ENCODE assay signal across 11 cellular contexts in genomic region chr19:38974599-38975213, GRCh38. TPM values are rescaled to one million over a fixed set of nuclear protein-coding genes. Genes with fewer than 3 reads are reported as not detected.
A peak's percentile ranks its signal among the peaks of the same experiment; 100 is the strongest.
DNase-seq lines count a peak whose midpoint lies in the region; ATAC-seq and TF ChIP-seq lines count a peak whose summit lies in the region.
"Had no signal": no experiment of that assay in that cellular context is flagged by ENCODE, and none has a peak within 500 bp of the region (broad histone marks: within the 10 kb centered on the region; RNA-seq: fewer than 3 reads in every experiment).

No MANE protein-coding gene starts in this region.

- H3K36me3 ChIP-seq in GM23248 (ENCODE audit: low read depth) (no peaks in the 10 kb centered on the region), adrenal gland (replicated peaks in 1 of 2) (no peaks in the 10 kb centered on the region), iPS DF 6.9 (ENCODE audit: control insufficient read depth, insufficient read depth, low read length) (no peaks in the 10 kb centered on the region)

- 1 to 2% methylated on average over 19 of the region's 19 CpGs for WGBS in GM23248 (ENCODE audit: low coverage in 1 of 2, low lambda C conversion rate in 2 of 2, missing lambda C conversion rate in 2 of 2), 2 experiments
- WGBS in adrenal gland, 4 donors = 31 to 32% (median 31%) methylated on average over 18 to 19 of the region's 19 CpGs
- no CpG with 5 or more reads among the region's 19 CpGs for WGBS in iPS DF 6.9 (ENCODE audit: insufficient coverage, insufficient read length)

- peak overlapping the region; percentile 98 for H3K4me2 ChIP-seq in GM23248 (ENCODE audit: unreplicated experiment)

- peaks cover 20% of the 10 kb centered on the region for H3F3A ChIP-seq in GM23248 (ENCODE audit: insufficient read depth)

- in situ Hi-C loops in GM23248 (cut with MboI) = no loop called here

- TF ChIP-seq CTCF in adrenal gland (IDR thresholded peaks at IDR 0.05) = no peak

- H3K4me1 ChIP-seq in GM23248 (ENCODE audit: insufficient read depth) = peaks cover 6% of the 10 kb centered on the region; the same call in 1 of the 2 replicates
- H3K4me1 ChIP-seq in adrenal gland (replicated peaks in 1 of 2) = peaks cover 0 to 21% of the 10 kb centered on the region in 2 donors
- no peaks in the 10 kb centered on the region for H3K4me1 ChIP-seq in iPS DF 6.9 (ENCODE audit: control insufficient read depth, insufficient read depth, low read length)

- peaks cover 40% of the 10 kb centered on the region for H3K79me2 ChIP-seq in GM23248 (ENCODE audit: insufficient read depth)

- no peak for ATAC-seq in GM21825 (IDR thresholded peaks at IDR 0.05; ENCODE audit: unreplicated experiment)
- ATAC-seq: PC-3 had no signal

- peak overlapping the region; percentile 85 for H3K27ac ChIP-seq in GM23248
- peak overlapping the region in 4 of 5 donors; percentile 4 to 81 (median 46) for H3K27ac ChIP-seq in adrenal gland
- H3K27ac ChIP-seq in iPS DF 6.9 (ENCODE audit: low read length) = no peak overlapping the region

- peak overlapping the region; percentile 86 for H2AFZ ChIP-seq in GM23248

- H3K4me3 ChIP-seq in GM23248 (peak overlapping the region; percentile 79), adrenal gland (peak overlapping the region in 1 of 4 donors; percentile 67), iPS DF 6.9 (ENCODE audit: low read length) (peak overlapping the region; percentile 88; the same call in 1 of the 2 replicates), skeletal muscle cell (ENCODE audit: low read depth, low read length) (peak overlapping the region; percentile 66)

- DNase-seq in GM23248 (peak; percentile 56), adrenal gland (no peak), iPS DF 6.9 (ENCODE audit: low read depth, low spot score) (no peak), skeletal muscle cell (ENCODE audit: low read depth) (no peak), NCI-H2107 (lab: John Stamatoyannopoulos, UW) (no peak), NCI-H1694 treated with DMSO at 0.1 percent for 48 hours (lab: John Stamatoyannopoulos, UW) (no peak), T-helper 9 cell (no peak)
- DNase-seq: activated effector memory CD4-positive, alpha-beta T cell treated with anti-CD3 and anti-CD28 coated beads, Interleukin-2, amount 50 U/mL, for 16 hours; PC-3; stimulated activated CD4-positive, alpha-beta T cell treated with anti-CD3 and anti-CD28 coated beads, Interleukin-12 subunit alpha, Interleukin-12 subunit beta, amount 100 ng/mL, for 4 hours had no signal

- no peaks in the 10 kb centered on the region for H4K20me1 ChIP-seq in GM23248 (ENCODE audit: insufficient read depth)

- H3K9me3 ChIP-seq in GM23248 (ENCODE audit: low read depth) = no peaks in the 10 kb centered on the region
- no peaks in the 10 kb centered on the region for H3K9me3 ChIP-seq in adrenal gland (replicated peaks in 1 of 3)
- H3K9me3 ChIP-seq in iPS DF 6.9 (ENCODE audit: control insufficient read depth, insufficient read depth, low read length) = no peaks in the 10 kb centered on the region

- intact Hi-C loops in adrenal gland (cut with DNase I) = no loop called here

- no peaks in the 10 kb centered on the region for H3K9me2 ChIP-seq in GM23248 (ENCODE audit: insufficient read depth)

- H3K27me3 ChIP-seq in GM23248 (replicated peaks; ENCODE audit: insufficient read depth) (no peaks in the 10 kb centered on the region), adrenal gland (peaks cover 4% of the 10 kb centered on the region), iPS DF 6.9 (ENCODE audit: control insufficient read depth, insufficient read depth, low read length) (no peaks in the 10 kb centered on the region)

- no peak for TF ChIP-seq POLR2A in adrenal gland (IDR thresholded peaks at IDR 0.05)

- H3K9ac ChIP-seq in GM23248 = peak overlapping the region; percentile 86

RNA-seq across cellular contexts. Expression of gene FBXO17, which starts 0.8 kb away (rescaled TPM):
- 36.4 and 47.6 TPM in 2 replicates for total RNA-seq in GM23248 (2014; rRNA removed; shearing (Covaris generic))
- polyA plus RNA-seq in GM23248 (2016; fragmentation: Nextera tagmentation; extraction: Ambion mirVana) = 30.3 and 30.9 TPM in 2 replicates
- total RNA-seq in adrenal gland = 10 to 100 TPM in 3 of 8 donors, 1 to 10 TPM in 5; 4.1 to 17.0 (median 9.2) TPM
- 10 to 100 TPM in 1 of 3 donors, 1 to 10 TPM in 2; 4.7 to 12.1 (median 9.2) TPM for polyA plus RNA-seq in adrenal gland
- total RNA-seq: PC-3 had no signal

RNA-seq across cellular contexts. Expression of gene MRPS12, which starts 44.0 kb away (rescaled TPM):
- total RNA-seq in GM23248 (2014; rRNA removed; shearing (Covaris generic)) = 18.8 and 33.5 TPM in 2 replicates
- polyA plus RNA-seq in GM23248 (2016; fragmentation: Nextera tagmentation; extraction: Ambion mirVana) (68.9 and 69.6 TPM in 2 replicates), adrenal gland (10 to 100 TPM; 14.6 to 27.0 (median 22.4) TPM)
- 10 to 100 TPM; 38.2 to 64.4 (median 44.6) TPM for total RNA-seq in adrenal gland

RNA-seq across cellular contexts. Expression of gene SARS2, which starts 44.1 kb away (rescaled TPM):
- total RNA-seq in GM23248 (2014; rRNA removed; shearing (Covaris generic)) = 18.0 and 33.2 TPM in 2 replicates
- 18.4 and 20.0 TPM in 2 replicates for polyA plus RNA-seq in GM23248 (2016; fragmentation: Nextera tagmentation; extraction: Ambion mirVana)
- total RNA-seq in adrenal gland = 10 to 100 TPM; 20.2 to 41.4 (median 35.4) TPM
- 100 to 1,000 TPM in 2 of 3 donors, 1 to 10 TPM in 1; 9.1 to 116 (median 108) TPM for polyA plus RNA-seq in adrenal gland

RNA-seq across cellular contexts. Expression of gene FBXO27, which starts 57.6 kb away (rescaled TPM):
- 0.54 and 2.8 TPM in 2 replicates for total RNA-seq in GM23248 (2014; rRNA removed; shearing (Covaris generic))
- 2.1 and 4.0 TPM in 2 replicates for polyA plus RNA-seq in GM23248 (2016; fragmentation: Nextera tagmentation; extraction: Ambion mirVana)
- 10 to 100 TPM in 2 of 8 donors, 1 to 10 TPM in 6; 1.8 to 17.2 (median 3.7) TPM for total RNA-seq in adrenal gland
- 1 to 10 TPM; 1.1 to 2.3 (median 2.0) TPM for polyA plus RNA-seq in adrenal gland
